ENCODE assay signal across 6 cellular contexts in the genomic region with DNA sequence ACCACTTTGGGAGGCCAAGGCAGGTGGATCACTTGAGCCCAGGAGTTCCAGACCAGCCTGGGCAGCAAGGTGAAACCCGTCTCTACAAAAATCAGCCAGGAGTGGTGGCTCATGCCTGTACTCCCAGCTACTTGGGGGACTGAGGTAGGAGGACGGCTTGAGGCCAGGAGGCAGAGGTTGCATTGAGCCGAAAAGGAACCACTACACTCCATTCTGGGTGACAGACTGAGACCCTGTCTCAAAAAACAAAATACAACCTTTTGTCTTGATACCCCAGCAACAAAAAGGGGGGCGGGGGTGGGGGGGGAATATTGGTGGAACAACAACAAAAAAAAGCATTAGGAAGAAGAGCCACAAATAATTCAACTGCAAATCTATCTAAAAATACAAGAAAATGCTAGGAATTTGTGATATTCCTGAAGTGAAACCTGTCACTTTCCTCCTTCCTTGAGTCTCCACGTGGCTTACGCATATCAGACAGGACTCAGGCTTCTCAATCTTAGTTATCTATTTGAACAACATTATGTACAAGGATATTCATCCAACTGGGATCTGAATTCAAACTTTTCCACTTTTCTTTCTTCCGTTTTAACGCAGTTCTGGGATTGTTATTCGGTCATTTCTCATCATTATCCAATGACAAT. TPM values are rescaled to one million over a fixed set of nuclear protein-coding genes. Genes with fewer than 3 reads are reported as not detected.
DNase-seq lines count a peak whose midpoint lies in the region; ATAC-seq, FAIRE-seq and TF ChIP-seq lines count a peak whose summit lies in the region.

No MANE protein-coding gene starts in this region.

- TF ChIP-seq POLR2A in A549 (IDR thresholded peaks at IDR 0.05; ENCODE audit: low read length) (no peak), tibial nerve (IDR thresholded peaks at IDR 0.05) (no peak)

- CTCF ChIA-PET in A549 (lab: Yijun Ruan, JAX): interaction anchor here (0.6 to 3.1 kb wide), 12 partner anchors 15 to 141 kb away, joined by 3 to 26 read pairs (median 4); a partner anchor contains a TSS

- FAIRE-seq in A549 (lab: Jason Lieb, UNC): no peak

- DNase-seq in A549 (ENCODE audit: low read depth in 1 of 2, low spot score in 1 of 2): peak in 1 of 2 experiments; percentile 32
- peak; percentile 5 for DNase-seq in NCI-H460 (ENCODE audit: extremely low read depth, low read depth)
- DNase-seq in fibroblast of the aortic adventitia (ENCODE audit: low read depth): no peak
- DNase-seq in tibial nerve (ENCODE audit: low spot score in 2 of 2): no peak
- DNase-seq in islet precursor cell: no peak
- DNase-seq in NCI-H748 (lab: John Stamatoyannopoulos, UW; ENCODE audit: unreplicated experiment): no peak

- TF ChIP-seq CTCF in A549 (IDR thresholded peaks at IDR 0.05) (no peak), fibroblast of the aortic adventitia (IDR thresholded peaks at IDR 0.05; ENCODE audit: insufficient read depth, low read length) (no peak), tibial nerve (IDR thresholded peaks at IDR 0.05) (no peak)

- ATAC-seq in A549: no peak

- no peaks in the 10 kb centered on the region for H3K27me3 ChIP-seq in tibial nerve

- POLR2A ChIA-PET in A549 (lab: Yijun Ruan, JAX): interaction anchor here (0.7 to 1.2 kb wide), 8 partner anchors 9 to 89 kb away, joined by 3 to 13 read pairs (median 4); no protein-coding TSS in a partner anchor

- no peaks in the 10 kb centered on the region for H3K9me3 ChIP-seq in A549
- H3K9me3 ChIP-seq in tibial nerve: no peaks in the 10 kb centered on the region

- peak overlapping the region; percentile 53 for H3K4me3 ChIP-seq in A549
- H3K4me3 ChIP-seq in fibroblast of the aortic adventitia (ENCODE audit: low read depth, low read length): peak overlapping the region; percentile 77
- peak overlapping the region; percentile 65 to 79 (median 72) for H3K4me3 ChIP-seq in tibial nerve

- H3K4me2 ChIP-seq in A549: peak overlapping the region; percentile 91

- H3K27ac ChIP-seq in A549 (peak overlapping the region; percentile 96 to 98), tibial nerve (peak overlapping the region; percentile 89 to 96 (median 92))

- WGBS in A549 (ENCODE audit: missing lambda C conversion rate): 32% methylated on average over 9 of the region's 9 CpGs
- WGBS in tibial nerve, 2 donors: 24 to 31% methylated on average over 9 of the region's 9 CpGs

- no peak for TF ChIP-seq RAD21 in A549 (conservative IDR thresholded peaks at IDR 0.05 in 1 of 2, IDR thresholded peaks at IDR 0.05 in 1 of 2)

- TF ChIP-seq EP300 in A549 (IDR thresholded peaks at IDR 0.05) (no peak), tibial nerve (IDR thresholded peaks at IDR 0.05) (no peak)

- H3K4me1 ChIP-seq in A549: peaks cover 23% of the 10 kb centered on the region; the same call in 2 of the 3 replicates
- peaks cover 0 to 33% (median 6%) of the 10 kb centered on the region in 4 donors for H3K4me1 ChIP-seq in tibial nerve

- peaks cover 0 to 9% (median 0%) of the 10 kb centered on the region in 3 donors for H3K36me3 ChIP-seq in tibial nerve

TF ChIP-seq in A549, 52 proteins besides CTCF, POLR2A, EP300 and RAD21:
- TF ChIP-seq, protein P1, sequence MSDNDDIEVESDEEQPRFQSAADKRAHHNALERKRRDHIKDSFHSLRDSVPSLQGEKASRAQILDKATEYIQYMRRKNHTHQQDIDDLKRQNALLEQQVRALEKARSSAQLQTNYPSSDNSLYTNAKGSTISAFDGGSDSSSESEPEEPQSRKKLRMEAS (IDR thresholded peaks at IDR 0.05): peak; percentile 43; the same call in 1 of the 2 replicates
- TF ChIP-seq MYC (IDR thresholded peaks at IDR 0.05; ENCODE audit: borderline replicate concordance, low read length): peak; percentile 52; the same call in 1 of the 2 replicates
- TF ChIP-seq, protein P2, sequence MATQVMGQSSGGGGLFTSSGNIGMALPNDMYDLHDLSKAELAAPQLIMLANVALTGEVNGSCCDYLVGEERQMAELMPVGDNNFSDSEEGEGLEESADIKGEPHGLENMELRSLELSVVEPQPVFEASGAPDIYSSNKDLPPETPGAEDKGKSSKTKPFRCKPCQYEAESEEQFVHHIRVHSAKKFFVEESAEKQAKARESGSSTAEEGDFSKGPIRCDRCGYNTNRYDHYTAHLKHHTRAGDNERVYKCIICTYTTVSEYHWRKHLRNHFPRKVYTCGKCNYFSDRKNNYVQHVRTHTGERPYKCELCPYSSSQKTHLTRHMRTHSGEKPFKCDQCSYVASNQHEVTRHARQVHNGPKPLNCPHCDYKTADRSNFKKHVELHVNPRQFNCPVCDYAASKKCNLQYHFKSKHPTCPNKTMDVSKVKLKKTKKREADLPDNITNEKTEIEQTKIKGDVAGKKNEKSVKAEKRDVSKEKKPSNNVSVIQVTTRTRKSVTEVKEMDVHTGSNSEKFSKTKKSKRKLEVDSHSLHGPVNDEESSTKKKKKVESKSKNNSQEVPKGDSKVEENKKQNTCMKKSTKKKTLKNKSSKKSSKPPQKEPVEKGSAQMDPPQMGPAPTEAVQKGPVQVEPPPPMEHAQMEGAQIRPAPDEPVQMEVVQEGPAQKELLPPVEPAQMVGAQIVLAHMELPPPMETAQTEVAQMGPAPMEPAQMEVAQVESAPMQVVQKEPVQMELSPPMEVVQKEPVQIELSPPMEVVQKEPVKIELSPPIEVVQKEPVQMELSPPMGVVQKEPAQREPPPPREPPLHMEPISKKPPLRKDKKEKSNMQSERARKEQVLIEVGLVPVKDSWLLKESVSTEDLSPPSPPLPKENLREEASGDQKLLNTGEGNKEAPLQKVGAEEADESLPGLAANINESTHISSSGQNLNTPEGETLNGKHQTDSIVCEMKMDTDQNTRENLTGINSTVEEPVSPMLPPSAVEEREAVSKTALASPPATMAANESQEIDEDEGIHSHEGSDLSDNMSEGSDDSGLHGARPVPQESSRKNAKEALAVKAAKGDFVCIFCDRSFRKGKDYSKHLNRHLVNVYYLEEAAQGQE (IDR thresholded peaks at IDR 0.05): no peak

RNA-seq across cellular contexts. Expression of a gene that starts 1.2 kb away (rescaled TPM):
- polyA plus RNA-seq in A549 (2011; rRNA removed): 28.8 and 30.6 TPM in 2 replicates
- polyA plus RNA-seq in A549 (2012; cell fraction: cytosol; rRNA removed): 24.1 and 33.5 TPM in 2 replicates
- 44.2 and 64.6 TPM in 2 replicates for polyA plus RNA-seq in A549 (2012; cell fraction: nucleus; rRNA removed)
- 14.0 to 14.7 TPM (median 14.4 TPM) in 3 replicates for polyA plus RNA-seq in A549 (2017; fragmentation: RNase III; extraction: RNeasy Plus Mini Kit Qiagen cat#74134 plus additional on column Dnase treatment)
- polyA minus RNA-seq in A549 (2011; rRNA and poly(A)+ RNA removed): 32.8 and 38.9 TPM in 2 replicates
- 24.4 and 24.6 TPM in 2 replicates for total RNA-seq in NCI-H460 (2014; rRNA removed; shearing (Covaris generic))
- polyA plus RNA-seq in NCI-H460 (2014; cell fraction: nucleus; rRNA removed): 20.1 and 41.2 TPM in 2 replicates
- 16.7 and 22.3 TPM in 2 replicates for total RNA-seq in fibroblast of the aortic adventitia (ENCODE audit: low replicate concordance)
- 10 to 100 TPM; 31.0 to 51.9 (median 41.6) TPM for total RNA-seq in tibial nerve

RNA-seq across cellular contexts. Expression of a gene that starts 5.0 kb away (rescaled TPM):
- 0.07 and 0.08 TPM in 2 replicates for polyA plus RNA-seq in A549 (2011; rRNA removed)
- polyA plus RNA-seq in A549 (2012; cell fraction: cytosol; rRNA removed): 0.03 and 0.08 TPM in 2 replicates
- 0.11 and 0.13 TPM in 2 replicates for polyA plus RNA-seq in A549 (2012; cell fraction: nucleus; rRNA removed)
- polyA plus RNA-seq in A549 (2017; fragmentation: RNase III; extraction: RNeasy Plus Mini Kit Qiagen cat#74134 plus additional on column Dnase treatment): not detected in 3 replicates
- polyA minus RNA-seq in A549 (2011; rRNA and poly(A)+ RNA removed): 0.08 TPM in 1 of 2 replicates, not detected in the other
- total RNA-seq in NCI-H460 (2014; rRNA removed; shearing (Covaris generic)): not detected in 2 replicates
- not detected in 2 replicates for polyA plus RNA-seq in NCI-H460 (2014; cell fraction: nucleus; rRNA removed)
- total RNA-seq in fibroblast of the aortic adventitia (ENCODE audit: low replicate concordance): not detected in 2 replicates
- total RNA-seq in tibial nerve: not detected

RNA-seq across cellular contexts. Expression of a gene that starts 25.5 kb away (rescaled TPM):
- polyA plus RNA-seq in A549 (2011; rRNA removed): 2.4 and 2.9 TPM in 2 replicates
- polyA plus RNA-seq in A549 (2012; cell fraction: cytosol; rRNA removed): 0.67 and 0.74 TPM in 2 replicates
- 1.3 TPM in 2 replicates for polyA plus RNA-seq in A549 (2012; cell fraction: nucleus; rRNA removed)
- 0.50 to 0.74 TPM (median 0.67 TPM) in 3 replicates for polyA plus RNA-seq in A549 (2017; fragmentation: RNase III; extraction: RNeasy Plus Mini Kit Qiagen cat#74134 plus additional on column Dnase treatment)
- polyA minus RNA-seq in A549 (2011; rRNA and poly(A)+ RNA removed): 3.3 and 5.0 TPM in 2 replicates
- total RNA-seq in NCI-H460 (2014; rRNA removed; shearing (Covaris generic)): 1.3 and 2.2 TPM in 2 replicates
- polyA plus RNA-seq in NCI-H460 (2014; cell fraction: nucleus; rRNA removed): 0.72 and 0.78 TPM in 2 replicates
- 0.16 and 0.99 TPM in 2 replicates for total RNA-seq in fibroblast of the aortic adventitia (ENCODE audit: low replicate concordance)
- total RNA-seq in tibial nerve: not detected

RNA-seq across cellular contexts. Expression of a gene that starts 30.0 kb away (rescaled TPM):
- polyA plus RNA-seq in A549 (2011; rRNA removed) (27.3 and 30.0 TPM in 2 replicates), A549 (2017; fragmentation: RNase III; extraction: RNeasy Plus Mini Kit Qiagen cat#74134 plus additional on column Dnase treatment) (13.0 to 13.5 TPM (median 13.1 TPM) in 3 replicates)
- polyA plus RNA-seq in A549 (2012; cell fraction: cytosol; rRNA removed): 22.8 and 31.1 TPM in 2 replicates
- polyA plus RNA-seq in A549 (2012; cell fraction: nucleus; rRNA removed): 95.0 and 106 TPM in 2 replicates
- 44.9 and 52.6 TPM in 2 replicates for polyA minus RNA-seq in A549 (2011; rRNA and poly(A)+ RNA removed)
- total RNA-seq in NCI-H460 (2014; rRNA removed; shearing (Covaris generic)): 0.20 and 5.0 TPM in 2 replicates
- 0.56 and 0.76 TPM in 2 replicates for polyA plus RNA-seq in NCI-H460 (2014; cell fraction: nucleus; rRNA removed)
- total RNA-seq in fibroblast of the aortic adventitia (ENCODE audit: low replicate concordance) (1.1 TPM in 1 of 2 replicates, not detected in the other), tibial nerve (10 to 100 TPM; 16.2 to 61.0 (median 38.7) TPM)

RNA-seq across cellular contexts. Expression of a gene that starts 50.1 kb away (rescaled TPM):
- polyA plus RNA-seq in A549 (2011; rRNA removed): 0.25 and 0.50 TPM in 2 replicates
- polyA plus RNA-seq in A549 (2012; cell fraction: cytosol; rRNA removed): 0.23 and 0.24 TPM in 2 replicates
- polyA plus RNA-seq in A549 (2012; cell fraction: nucleus; rRNA removed): 0.62 and 0.77 TPM in 2 replicates
- polyA plus RNA-seq in A549 (2017; fragmentation: RNase III; extraction: RNeasy Plus Mini Kit Qiagen cat#74134 plus additional on column Dnase treatment): 0.20 to 0.29 TPM in 2 of 3 replicates, not detected in the other
- not detected in 2 replicates for polyA minus RNA-seq in A549 (2011; rRNA and poly(A)+ RNA removed)
- not detected in 2 replicates for total RNA-seq in NCI-H460 (2014; rRNA removed; shearing (Covaris generic))
- not detected in 2 replicates for polyA plus RNA-seq in NCI-H460 (2014; cell fraction: nucleus; rRNA removed)
- 0.18 TPM in 1 of 2 replicates, not detected in the other for total RNA-seq in fibroblast of the aortic adventitia (ENCODE audit: low replicate concordance)
- 10 to 100 TPM in 2 of 4 donors, 1 to 10 TPM in 2; 5.2 to 40.5 (median 11.6) TPM for total RNA-seq in tibial nerve
